In genomic region chr6:126876446-126876845, GRCh38 we compare ENCODE assay signal across 23 cellular contexts.
"Had no signal": no experiment of that assay in that cellular context is flagged by ENCODE, and none has a peak within 500 bp of the region (broad histone marks: within the 10 kb centered on the region; RNA-seq: fewer than 3 reads in every experiment).

No MANE protein-coding gene starts in this region.

- H3K27ac ChIP-seq: colonic mucosa, epithelial cell of prostate, esophagus squamous epithelium, gastrocnemius medialis, heart right ventricle, left lung, lower lobe of right lung had no signal

- H3K4me1 ChIP-seq: colonic mucosa, esophagus squamous epithelium, gastrocnemius medialis, heart right ventricle, left lung, lower lobe of right lung had no signal

- H3K4me3 ChIP-seq: colonic mucosa, esophagus squamous epithelium, gastrocnemius medialis, heart right ventricle, left lung, lower lobe of right lung had no signal

- H3K9me3 ChIP-seq: colonic mucosa, esophagus squamous epithelium, gastrocnemius medialis, left lung, lower lobe of right lung had no signal

- ATAC-seq: effector memory CD8-positive, alpha-beta T cell; esophagus mucosa; gastrocnemius medialis; heart right ventricle; left cardiac atrium; left lung; left ventricle myocardium superior; lower lobe of right lung; naive thymus-derived CD4-positive, alpha-beta T cell had no signal

- H3K27me3 ChIP-seq: colonic mucosa, esophagus squamous epithelium, gastrocnemius medialis, heart right ventricle, left lung had no signal

- DNase-seq: colonic mucosa; cortex of kidney; effector CD8-positive, alpha-beta T cell; effector memory CD8-positive, alpha-beta T cell; endodermal cell; erythroblast; esophagus squamous epithelium; foreskin fibroblast; foreskin melanocyte; gastrocnemius medialis; glutamatergic neuron; head of caudate nucleus; heart right ventricle; hippocampal formation; left cardiac atrium; left lung; left ventricle myocardium superior; lower lobe of right lung; mesendoderm; midbrain; naive thymus-derived CD4-positive, alpha-beta T cell had no signal

- H3K36me3 ChIP-seq: colonic mucosa, esophagus squamous epithelium, gastrocnemius medialis, heart right ventricle, left lung, lower lobe of right lung had no signal
